22 cellular contexts compared by ENCODE assay signal in genomic region chr10:30763933-30764332, GRCh38.
DNase-seq lines count a peak whose midpoint lies in the region; ATAC-seq and TF ChIP-seq lines count a peak whose summit lies in the region.
"Had no signal": no experiment of that assay in that cellular context is flagged by ENCODE, and none has a peak within 500 bp of the region (broad histone marks: within the 10 kb centered on the region; RNA-seq: fewer than 3 reads in every experiment).

No MANE protein-coding gene starts in this region.

- in situ Hi-C loops in GM23248 (cut with MboI): loop anchor here (25.0 kb wide), 1 partner anchor 723 kb away; no protein-coding TSS in a partner anchor

- H2AFZ ChIP-seq in GM23248: peak overlapping the region; percentile 16; the same call in 1 of the 2 replicates
- peak overlapping the region; percentile 89 for H2AFZ ChIP-seq in osteoblast (ENCODE audit: low read length)
- no peak overlapping the region for H2AFZ ChIP-seq in MM.1S (ENCODE audit: low read length)

- H3K27ac Mint-ChIP-seq in central memory CD8-positive, alpha-beta T cell (ENCODE audit: low read depth): no peak overlapping the region
- H3K27ac Mint-ChIP-seq: CD8-positive, alpha-beta T cell; immature natural killer cell; natural killer cell had no signal

- H3K27ac ChIP-seq in GM23248: no peak overlapping the region
- no peak overlapping the region for H3K27ac ChIP-seq in osteoblast (ENCODE audit: low read depth, low read length)
- no peak overlapping the region for H3K27ac ChIP-seq in MM.1S (ENCODE audit: low read length)
- H3K27ac ChIP-seq: psoas muscle, SJSA1 had no signal

- H3F3A ChIP-seq in GM23248 (ENCODE audit: insufficient read depth): no peaks in the 10 kb centered on the region
- no peaks in the 10 kb centered on the region for H3F3A ChIP-seq in MM.1S (ENCODE audit: insufficient read depth, low read length)

- H3K4me3 Mint-ChIP-seq in central memory CD8-positive, alpha-beta T cell: no peak overlapping the region
- H3K4me3 Mint-ChIP-seq: CD8-positive, alpha-beta T cell; immature natural killer cell; natural killer cell had no signal

- H3K79me2 ChIP-seq in GM23248 (ENCODE audit: insufficient read depth) (no peaks in the 10 kb centered on the region), osteoblast (ENCODE audit: insufficient read depth, low read length) (no peaks in the 10 kb centered on the region), MM.1S (ENCODE audit: low read length) (no peaks in the 10 kb centered on the region)

- no peak overlapping the region for H3K9ac ChIP-seq in GM23248
- H3K9ac ChIP-seq in MM.1S (ENCODE audit: low read length): no peak overlapping the region

- peak; percentile 43 for DNase-seq in Ammon's horn (ENCODE audit: low spot score)
- no peak for DNase-seq in GM23248
- DNase-seq in central memory CD8-positive, alpha-beta T cell (ENCODE audit: low spot score in 2 of 2): no peak
- peak; percentile 78 for DNase-seq in osteoblast (ENCODE audit: insufficient read length, low spot score, missing footprints)
- no peak for DNase-seq in MM.1S
- no peak for DNase-seq in H4 (ENCODE audit: low spot score)
- DNase-seq in stimulated activated CD4-positive, alpha-beta T cell treated with anti-CD3 and anti-CD28 coated beads, Interleukin-2, amount 100 ng/mL, for 48 hours: no peak
- no peak for DNase-seq in NCI-H1105 (lab: John Stamatoyannopoulos, UW)
- DNase-seq: activated CD4-positive, alpha-beta T cell treated with anti-CD3 and anti-CD28 coated beads for 1 hour; activated CD8-positive, alpha-beta memory T cell treated with anti-CD3 and anti-CD28 coated beads, Interleukin-2, amount 50 U/mL, for 48 hours; CD8-positive, alpha-beta T cell; DND-41; effector memory CD4-positive, alpha-beta T cell; heart right ventricle; natural killer cell; NCI-H1930; NCI-H510A; PC-3; psoas muscle had no signal

- H3K4me1 ChIP-seq in GM23248 (ENCODE audit: insufficient read depth) (peaks cover 8% of the 10 kb centered on the region; the same call in 1 of the 2 replicates), osteoblast (ENCODE audit: insufficient read depth, low read length) (peaks cover 10% of the 10 kb centered on the region), MM.1S (ENCODE audit: low read length) (peaks cover 5% of the 10 kb centered on the region; the same call in 1 of the 2 replicates)
- H3K4me1 ChIP-seq: psoas muscle, SJSA1 had no signal

- TF ChIP-seq CTCF in osteoblast (IDR thresholded peaks at IDR 0.05; ENCODE audit: extremely low read depth, low read depth, low read length) (no peak), MM.1S (IDR thresholded peaks at IDR 0.05; ENCODE audit: low read length) (no peak)

- no peaks in the 10 kb centered on the region for H3K27me3 Mint-ChIP-seq in central memory CD8-positive, alpha-beta T cell

- H3K4me3 ChIP-seq in GM23248: no peak overlapping the region
- no peak overlapping the region for H3K4me3 ChIP-seq in osteoblast (ENCODE audit: insufficient read depth, low read length)
- H3K4me3 ChIP-seq in MM.1S (ENCODE audit: low read length): no peak overlapping the region
- H3K4me3 ChIP-seq: heart right ventricle, lung, psoas muscle, SJSA1 had no signal

- H3K9me3 ChIP-seq in GM23248 (ENCODE audit: low read depth) (no peaks in the 10 kb centered on the region), osteoblast (ENCODE audit: low read depth, low read length) (no peaks in the 10 kb centered on the region), MM.1S (replicated peaks; ENCODE audit: insufficient read depth, low read length) (no peaks in the 10 kb centered on the region)

- no peaks in the 10 kb centered on the region for H3K36me3 ChIP-seq in GM23248 (ENCODE audit: low read depth)
- no peaks in the 10 kb centered on the region for H3K36me3 ChIP-seq in osteoblast (ENCODE audit: insufficient read depth, low read length)
- H3K36me3 ChIP-seq in MM.1S (replicated peaks; ENCODE audit: insufficient read depth, low read length): no peaks in the 10 kb centered on the region
- H3K36me3 ChIP-seq: heart right ventricle, SJSA1 had no signal

- no peaks in the 10 kb centered on the region for H3K4me1 Mint-ChIP-seq in central memory CD8-positive, alpha-beta T cell
- H3K4me1 Mint-ChIP-seq: natural killer cell had no signal

- H3K27me3 ChIP-seq in GM23248 (replicated peaks; ENCODE audit: insufficient read depth) (no peaks in the 10 kb centered on the region), osteoblast (ENCODE audit: insufficient read depth, low read length) (no peaks in the 10 kb centered on the region), MM.1S (replicated peaks; ENCODE audit: insufficient read depth, low read length) (no peaks in the 10 kb centered on the region)
- H3K27me3 ChIP-seq: heart right ventricle, SJSA1 had no signal

- no peaks in the 10 kb centered on the region for H3K36me3 Mint-ChIP-seq in central memory CD8-positive, alpha-beta T cell (ENCODE audit: insufficient read depth)
- H3K36me3 Mint-ChIP-seq: CD8-positive, alpha-beta T cell; immature natural killer cell; natural killer cell had no signal

- no peaks in the 10 kb centered on the region for H3K9me2 ChIP-seq in GM23248 (ENCODE audit: insufficient read depth)
- H3K9me2 ChIP-seq in MM.1S (replicated peaks; ENCODE audit: insufficient read depth, low read length): no peaks in the 10 kb centered on the region

- H4K20me1 ChIP-seq in GM23248 (ENCODE audit: insufficient read depth) (no peaks in the 10 kb centered on the region), osteoblast (ENCODE audit: insufficient read depth, low read length) (no peaks in the 10 kb centered on the region), MM.1S (ENCODE audit: insufficient read depth, low read length) (no peaks in the 10 kb centered on the region)

- peak; percentile 46 for ATAC-seq in central memory CD8-positive, alpha-beta T cell (replicated peaks; ENCODE audit: extremely low read depth, poor library complexity, severe bottlenecking)
- ATAC-seq: CD8-positive, alpha-beta T cell; heart right ventricle; natural killer cell; PC-3; psoas muscle had no signal

- 63 to 68% methylated on average over 11 of the region's 11 CpGs for WGBS in GM23248 (ENCODE audit: low coverage in 1 of 2, low lambda C conversion rate in 2 of 2, missing lambda C conversion rate in 2 of 2), 2 experiments

- no peak overlapping the region for H3K4me2 ChIP-seq in GM23248 (ENCODE audit: unreplicated experiment)
- H3K4me2 ChIP-seq in osteoblast (ENCODE audit: insufficient read depth, low read length): peak overlapping the region; percentile 32
- H3K4me2 ChIP-seq in MM.1S (ENCODE audit: low read depth, low read length): no peak overlapping the region

- H3K9me3 Mint-ChIP-seq in central memory CD8-positive, alpha-beta T cell: no peaks in the 10 kb centered on the region
- H3K9me3 Mint-ChIP-seq: CD8-positive, alpha-beta T cell; natural killer cell had no signal

Comparison
In these comparisons a context has a peak if more than half of its experiments do, and no peak if none do; other contexts are left out.
1. DNase-seq: peak in Ammon's horn (single experiment) and osteoblast (single experiment); none in GM23248 (single experiment), central memory CD8-positive, alpha-beta T cell (0 of 2), MM.1S (single experiment), H4 (single experiment), stimulated activated CD4-positive, alpha-beta T cell treated with anti-CD3 and anti-CD28 coated beads, Interleukin-2, amount 100 ng/mL, for 48 hours (0 of 2) and NCI-H1105 (single experiment).